19 cellular contexts compared by ENCODE assay signal in genomic region chr6:23245559-23245958, GRCh38.
DNase-seq lines count a peak whose midpoint lies in the region; ATAC-seq, FAIRE-seq and TF ChIP-seq lines count a peak whose summit lies in the region.
"Had no signal": no experiment of that assay in that cellular context is flagged by ENCODE, and none has a peak within 500 bp of the region (broad histone marks: within the 10 kb centered on the region; RNA-seq: fewer than 3 reads in every experiment).

No MANE protein-coding gene starts in this region.

- FAIRE-seq in H54 (lab: Jason Lieb, UNC) = no peak
- FAIRE-seq: D721Med had no signal

- H3K4me1 ChIP-seq in SK-N-SH (ENCODE audit: control insufficient read depth in 1 of 2, insufficient read depth in 2 of 2, low read depth in 1 of 2, low read length in 1 of 2) = peaks cover 0 to 6% of the 10 kb centered on the region in 2 experiments; a peak in 2 of 4 replicates

- H3K27me3 ChIP-seq in SK-N-SH (ENCODE audit: insufficient read depth) = no peaks in the 10 kb centered on the region

- no peak for ATAC-seq in HG03280 (IDR thresholded peaks at IDR 0.05; ENCODE audit: unreplicated experiment)
- ATAC-seq in HG03432 (IDR thresholded peaks at IDR 0.05; ENCODE audit: unreplicated experiment) = no peak
- ATAC-seq: Panc1, Right ventricle myocardium inferior had no signal

- no peak overlapping the region for H3K4me2 ChIP-seq in SK-N-SH

- H3K27ac ChIP-seq in SK-N-SH (ENCODE audit: low read depth in 2 of 2, low read length in 1 of 2) = peak overlapping the region; percentile 20 to 99; a peak in 3 of 4 replicates

- POLR2A ChIA-PET in SK-N-SH (lab: Yijun Ruan, JAX) = interaction anchor here (1.1 kb wide), 1 partner anchor 9 kb away, joined by 3 read pairs; no protein-coding TSS in a partner anchor

- CTCF ChIA-PET in SK-N-SH (lab: Yijun Ruan, JAX) = interaction anchor here (0.7 to 1.4 kb wide), 2 partner anchors 105 to 200 kb away, joined by 3 to 4 read pairs; no protein-coding TSS in a partner anchor

- no peak for TF ChIP-seq POLR2A in H54 (IDR thresholded peaks at IDR 0.05; ENCODE audit: low read depth, low read length)

- H4K20me1 ChIP-seq in SK-N-SH (ENCODE audit: insufficient read depth) = no peaks in the 10 kb centered on the region

- peak; percentile 18 to 97; a peak in 2 of 4 replicates for TF ChIP-seq EP300 in SK-N-SH (IDR thresholded peaks at IDR 0.05; ENCODE audit: borderline replicate concordance in 1 of 2, low read depth in 1 of 2, low read length in 1 of 2)

- TF ChIP-seq CTCF in AG09319 (IDR thresholded peaks at IDR 0.05; ENCODE audit: low read depth, low read length) = no peak
- no peak for TF ChIP-seq CTCF in SK-N-SH (IDR thresholded peaks at IDR 0.05)

- H2AFZ ChIP-seq in SK-N-SH (ENCODE audit: low read depth) = no peak overlapping the region

- H3K36me3 ChIP-seq in SK-N-SH (replicated peaks in 1 of 2; ENCODE audit: control insufficient read depth in 1 of 2, insufficient read depth in 2 of 2, low read length in 1 of 2) = peaks cover 0 to 2% of the 10 kb centered on the region in 2 experiments

- H3K9me3 ChIP-seq in SK-N-SH = no peaks in the 10 kb centered on the region

- H3K79me2 ChIP-seq in SK-N-SH (ENCODE audit: insufficient read depth) = no peaks in the 10 kb centered on the region

- DNase-seq in AG09319 (ENCODE audit: extremely low read depth, low read depth) (peak; percentile 44), SK-N-SH (peak; percentile 43), fibroblast of gingiva (ENCODE audit: low read depth) (peak; percentile 49), left kidney (ENCODE audit: low read depth, low spot score) (peak; percentile 18), amniotic stem cell (lab: John Stamatoyannopoulos, UW) (no peak), H54 (ENCODE audit: insufficient read length, low spot score) (no peak)
- DNase-seq: CD4-positive, alpha-beta memory T cell; DMS79 treated with DMSO at 0.1 percent for 48 hours; GDM1; GOT3; Kasumi-1; NCI-H1105 treated with DMSO at 0.1 percent for 48 hours; NCI-H187 treated with DMSO at 0.1 percent for 48 hours; NCI-H510A treated with DMSO at 0.1 percent for 48 hours had no signal

- no peaks in the 10 kb centered on the region for H3F3A ChIP-seq in SK-N-SH (replicated peaks; ENCODE audit: insufficient read depth)

- peak; percentile 46 for TF ChIP-seq RAD21 in SK-N-SH (IDR thresholded peaks at IDR 0.05; ENCODE audit: low read length)

- H3K9me2 ChIP-seq in SK-N-SH = no peaks in the 10 kb centered on the region; the same call in 1 of the 2 replicates

- no peak overlapping the region for H3K4me3 ChIP-seq in SK-N-SH (ENCODE audit: low read depth in 2 of 2, low read length in 1 of 2)

- no peak overlapping the region for H3K9ac ChIP-seq in SK-N-SH

TF ChIP-seq in SK-N-SH, 30 proteins besides CTCF, POLR2A, EP300 and RAD21:
- TF ChIP-seq GABPA (IDR thresholded peaks at IDR 0.05; ENCODE audit: low read depth) (no peak), GATA2 (CRISPR knock-in tag; IDR thresholded peaks at IDR 0.05) (peak; percentile 81), TEAD4 (IDR thresholded peaks at IDR 0.05; ENCODE audit: borderline replicate concordance, insufficient read depth) (0 out of 2 replicates have a peak, but pooled peaks have one; percentile 31), CHD2 (IDR thresholded peaks at IDR 0.05; ENCODE audit: low read length, partially characterized antibody) (peak; percentile 60), SMC3 (IDR thresholded peaks at IDR 0.05; ENCODE audit: low read depth, low read length) (0 out of 2 replicates have a peak, but pooled peaks have one; percentile 3), MXI1 (IDR thresholded peaks at IDR 0.05; ENCODE audit: low read depth, low read length) (peak; percentile 42; the same call in 1 of the 2 replicates), NRF1 (IDR thresholded peaks at IDR 0.05; ENCODE audit: low read depth, low read length) (no peak), RCOR1 (IDR thresholded peaks at IDR 0.05; ENCODE audit: low read length) (peak; percentile 86), RFX5 (IDR thresholded peaks at IDR 0.05; ENCODE audit: low read length) (peak; percentile 60; the same call in 1 of the 2 replicates), TCF12 (IDR thresholded peaks at IDR 0.05) (peak; percentile 54), POLR2AphosphoS5 (IDR thresholded peaks at IDR 0.05; ENCODE audit: low read depth, low read length) (peak; percentile 28; the same call in 1 of the 2 replicates), ZBTB33 (IDR thresholded peaks at IDR 0.05; ENCODE audit: borderline replicate concordance, low read depth) (no peak)

Comparison
In these comparisons a context has a peak if more than half of its experiments do, and no peak if none do; other contexts are left out.
1. DNase-seq: peak in AG09319 (single experiment), SK-N-SH (single experiment), fibroblast of gingiva (single experiment) and left kidney (single experiment); none in amniotic stem cell (single experiment) and H54 (single experiment).